Comparison of ENCODE assay signal across 18 cellular contexts in the genomic region with DNA sequence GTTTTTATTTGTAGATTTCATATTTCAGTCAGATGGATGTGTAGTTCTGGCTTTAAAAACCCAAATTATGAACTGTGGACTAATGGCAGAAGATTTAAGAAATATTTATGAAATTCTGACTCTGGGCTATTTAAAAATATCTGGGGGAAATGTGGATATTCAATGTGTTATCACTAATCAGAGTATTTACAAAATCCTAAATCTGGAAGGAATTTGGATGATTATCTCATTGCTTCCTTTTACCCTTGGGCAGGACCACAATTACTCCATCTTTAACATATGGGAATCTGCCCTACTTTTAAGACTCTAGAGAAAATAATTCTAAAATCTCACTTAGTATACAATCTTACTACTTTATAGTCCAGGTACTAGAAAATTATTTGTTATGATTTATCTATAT.
DNase-seq lines count a peak whose midpoint lies in the region; ATAC-seq, FAIRE-seq and TF ChIP-seq lines count a peak whose summit lies in the region.
"Had no signal": no experiment of that assay in that cellular context is flagged by ENCODE, and none has a peak within 500 bp of the region (broad histone marks: within the 10 kb centered on the region; RNA-seq: fewer than 3 reads in every experiment).

No MANE protein-coding gene starts in this region.

- POLR2A ChIA-PET in A549 (lab: Yijun Ruan, JAX): no interaction called here

- no peak for DNase-seq in A549 (ENCODE audit: low read depth in 1 of 2, low spot score in 1 of 2)
- DNase-seq in BE2C: no peak
- no peak for DNase-seq in caudate nucleus (lab: John Stamatoyannopoulos, UW)
- DNase-seq in prostate gland (ENCODE audit: low spot score): no peak
- DNase-seq in HK-2 (ENCODE audit: unreplicated experiment): no peak
- DNase-seq: AML-193; CD4-positive, alpha-beta memory T cell; DND-41; EL; H9; KBM-7 had no signal

- ATAC-seq in A549: no peak
- no peak for ATAC-seq in HG02588 (IDR thresholded peaks at IDR 0.05; ENCODE audit: unreplicated experiment)
- ATAC-seq: GM12878, HepG2 had no signal

- FAIRE-seq in A549 (lab: Jason Lieb, UNC): no peak
- FAIRE-seq: GM12878, GM19239, H1, HepG2 had no signal

- peak overlapping the region; percentile 78 to 86; a peak in 5 of 6 replicates for H3K27ac ChIP-seq in A549
- H3K27ac ChIP-seq in caudate nucleus (ENCODE audit: low read depth, low read length): peak overlapping the region; percentile 30
- no peak overlapping the region for H3K27ac ChIP-seq in prostate gland
- H3K27ac ChIP-seq: BLaER1 had no signal

- no peak for TF ChIP-seq CTCF in A549 (IDR thresholded peaks at IDR 0.05)
- TF ChIP-seq CTCF in BE2C (IDR thresholded peaks at IDR 0.05; ENCODE audit: low read depth, low read length): no peak
- TF ChIP-seq CTCF in prostate gland (IDR thresholded peaks at IDR 0.05): no peak

- TF ChIP-seq EP300 in A549 (IDR thresholded peaks at IDR 0.05): no peak

- TF ChIP-seq POLR2A in A549 (IDR thresholded peaks at IDR 0.05; ENCODE audit: low read length) (no peak), prostate gland (IDR thresholded peaks at IDR 0.05) (no peak)

- H2AFZ ChIP-seq in neuron (ENCODE audit: low read depth, low read length): no peak overlapping the region

- H3K4me1 ChIP-seq in A549 (peaks cover 62% of the 10 kb centered on the region), BE2C (no peaks in the 10 kb centered on the region; the same call in 1 of the 2 replicates), neuron (ENCODE audit: insufficient read depth, low read length) (peaks cover 21% of the 10 kb centered on the region), prostate gland (replicated peaks) (no peaks in the 10 kb centered on the region)
- H3K4me1 ChIP-seq: BLaER1 had no signal

- no peaks in the 10 kb centered on the region for H3K27me3 ChIP-seq in BE2C
- no peaks in the 10 kb centered on the region for H3K27me3 ChIP-seq in neuron (ENCODE audit: insufficient read depth, low read length)
- H3K27me3 ChIP-seq in prostate gland (replicated peaks; ENCODE audit: insufficient read depth): no peaks in the 10 kb centered on the region
- H3K27me3 ChIP-seq: BLaER1 had no signal

- CTCF ChIA-PET in A549 (lab: Yijun Ruan, JAX): interaction anchor here (0.7 kb wide), 1 partner anchor 246 kb away, joined by 3 read pairs; no protein-coding TSS in a partner anchor

- no peaks in the 10 kb centered on the region for H3K9me3 ChIP-seq in A549
- H3K9me3 ChIP-seq in BE2C: no peaks in the 10 kb centered on the region
- H3K9me3 ChIP-seq in neuron (ENCODE audit: low read length): no peaks in the 10 kb centered on the region
- no peaks in the 10 kb centered on the region for H3K9me3 ChIP-seq in prostate gland
- H3K9me3 ChIP-seq: BLaER1 had no signal

- H3K4me3 ChIP-seq in A549: peak overlapping the region; percentile 72
- H3K4me3 ChIP-seq in BE2C (ENCODE audit: low read depth, low read length): peak overlapping the region; percentile 90
- peak overlapping the region; percentile 81 for H3K4me3 ChIP-seq in neuron (ENCODE audit: low read length)
- H3K4me3 ChIP-seq in prostate gland: no peak overlapping the region
- H3K4me3 ChIP-seq: BLaER1, GM12878 had no signal

- peak overlapping the region; percentile 82 for H3K4me2 ChIP-seq in A549
- H3K4me2 ChIP-seq: BLaER1 had no signal

- intact Hi-C loops in prostate gland (cut with DNase I): no loop called here

- H3K36me3 ChIP-seq in BE2C: no peaks in the 10 kb centered on the region
- H3K36me3 ChIP-seq in neuron (ENCODE audit: insufficient read depth, low read length): no peaks in the 10 kb centered on the region
- no peaks in the 10 kb centered on the region for H3K36me3 ChIP-seq in prostate gland
- H3K36me3 ChIP-seq: BLaER1 had no signal

- no peak for TF ChIP-seq RAD21 in A549 (conservative IDR thresholded peaks at IDR 0.05 in 1 of 2, IDR thresholded peaks at IDR 0.05 in 1 of 2)

TF ChIP-seq in A549, 52 proteins besides CTCF, POLR2A, EP300 and RAD21:
- TF ChIP-seq ZFP36 (IDR thresholded peaks at IDR 0.05; ENCODE audit: borderline replicate concordance, partially characterized antibody) (no peak), KDM5A (IDR thresholded peaks at IDR 0.05) (no peak), ZNF302 (CRISPR knock-in tag; IDR thresholded peaks at IDR 0.05) (no peak), FOXS1 (CRISPR knock-in tag; IDR thresholded peaks at IDR 0.05) (no peak), USF2 (IDR thresholded peaks at IDR 0.05) (no peak), MYC (IDR thresholded peaks at IDR 0.05; ENCODE audit: borderline replicate concordance, low read length) (no peak), HEYL (CRISPR knock-in tag; IDR thresholded peaks at IDR 0.05) (no peak), SREBF2 (IDR thresholded peaks at IDR 0.05) (no peak), FOSB (CRISPR knock-in tag; IDR thresholded peaks at IDR 0.05) (no peak), RNF2 (IDR thresholded peaks at IDR 0.05; ENCODE audit: borderline replicate concordance, low read depth) (no peak), FOSL2 (IDR thresholded peaks at IDR 0.05) (no peak), FOSL2 (CRISPR knock-in tag; IDR thresholded peaks at IDR 0.05) (no peak), RFX5 (IDR thresholded peaks at IDR 0.05) (no peak), EHMT2 (IDR thresholded peaks at IDR 0.05; ENCODE audit: low read depth) (no peak), CBX2 (IDR thresholded peaks at IDR 0.05; ENCODE audit: borderline replicate concordance, low read depth) (no peak), HMGXB4 (CRISPR knock-in tag; IDR thresholded peaks at IDR 0.05; ENCODE audit: borderline replicate concordance) (no peak), NR3C1 (IDR thresholded peaks at IDR 0.05) (no peak), JUN (IDR thresholded peaks at IDR 0.05) (no peak)
- TF ChIP-seq, protein P1, sequence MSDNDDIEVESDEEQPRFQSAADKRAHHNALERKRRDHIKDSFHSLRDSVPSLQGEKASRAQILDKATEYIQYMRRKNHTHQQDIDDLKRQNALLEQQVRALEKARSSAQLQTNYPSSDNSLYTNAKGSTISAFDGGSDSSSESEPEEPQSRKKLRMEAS (IDR thresholded peaks at IDR 0.05): no peak

Comparison
In these comparisons a context has a peak if more than half of its experiments do, and no peak if none do; other contexts are left out.
1. H3K27ac ChIP-seq: peak in A549 (2 of 2) and caudate nucleus (single experiment); none in prostate gland (0 of 2).
2. H3K4me3 ChIP-seq: peak in A549 (single experiment), BE2C (single experiment) and neuron (single experiment); none in prostate gland (0 of 2).